8 cellular contexts compared by ENCODE assay signal in genomic region chr4:81631958-81632439, GRCh38.
DNase-seq lines count a peak whose midpoint lies in the region; ATAC-seq and TF ChIP-seq lines count a peak whose summit lies in the region.

No MANE protein-coding gene starts in this region.

- peak overlapping the region; percentile 97 for H3K27ac ChIP-seq in mammary epithelial cell (ENCODE audit: insufficient read depth, low read depth, low read length)

- CTCF ChIA-PET in mammary epithelial cell (lab: Charles Lee; ENCODE audit: low non-redundant PET) = interaction anchor here (0.6 kb wide), 1 partner anchor 207 kb away, joined by 4 read pairs; no protein-coding TSS in a partner anchor

- no peak for TF ChIP-seq CTCF in mammary epithelial cell (conservative IDR thresholded peaks at IDR 0.05 in 1 of 2, IDR thresholded peaks at IDR 0.05 in 1 of 2; ENCODE audit: extremely low read depth in 1 of 2, insufficient read depth in 1 of 2, low read depth in 1 of 2, low read length in 2 of 2)

- no peaks in the 10 kb centered on the region for H4K20me1 ChIP-seq in mammary epithelial cell (ENCODE audit: insufficient read depth, low read length)

- H3K4me1 ChIP-seq in mammary epithelial cell (ENCODE audit: insufficient read depth, low read length) = peaks cover 13% of the 10 kb centered on the region

- H3K79me2 ChIP-seq in mammary epithelial cell (ENCODE audit: insufficient read depth, low read length) = no peaks in the 10 kb centered on the region

- H3K9ac ChIP-seq in mammary epithelial cell (ENCODE audit: insufficient read depth, low read length) = no peak overlapping the region

- no peaks in the 10 kb centered on the region for H3K27me3 ChIP-seq in mammary epithelial cell (ENCODE audit: insufficient read depth, low read length)

- H3K36me3 ChIP-seq in mammary epithelial cell (ENCODE audit: insufficient read depth, low read length) = no peaks in the 10 kb centered on the region

- H2AFZ ChIP-seq in mammary epithelial cell (ENCODE audit: low read depth, low read length) = no peak overlapping the region

- DNase-seq in mammary epithelial cell (peak; percentile 99), pons (ENCODE audit: low spot score) (peak; percentile 48), NCI-H748 treated with DMSO at 0.1 percent for 48 hours (lab: John Stamatoyannopoulos, UW) (no peak), SKM-1 (lab: John Stamatoyannopoulos, UW; ENCODE audit: unreplicated experiment) (no peak)
- DNase-seq in activated CD4-positive, alpha-beta T cell treated with anti-CD3 and anti-CD28 coated beads, Interleukin-2, amount 50 U/mL, for 4 hours = no peak

- dilution Hi-C loops in mammary epithelial cell (cut with HindIII; ENCODE audit: low sequenced_read_pairs) = no loop called here

- ATAC-seq in GM18511 (IDR thresholded peaks at IDR 0.05; ENCODE audit: unreplicated experiment) = peak; percentile 69
- peak; percentile 80 for ATAC-seq in HG03378 (IDR thresholded peaks at IDR 0.05; ENCODE audit: unreplicated experiment)
- no peak for ATAC-seq in HG03439 (IDR thresholded peaks at IDR 0.05; ENCODE audit: unreplicated experiment)

- intact Hi-C loops in mammary epithelial cell (cut with micrococcal nuclease) = loop anchor here (1.0 kb wide), 2 partner anchors 12 to 160 kb away; no protein-coding TSS in a partner anchor

- in situ Hi-C loops in mammary epithelial cell (cut with MboI; ENCODE audit: low sequenced_read_pairs in 2 of 2) = no loop called here

- BruUV-seq in mammary epithelial cell (replicated peaks; lab: Mats Ljungman, UMichigan) = no TSS peak

- no peak overlapping the region for H3K4me3 ChIP-seq in mammary epithelial cell (replicated peaks in 1 of 3; ENCODE audit: insufficient read depth in 1 of 3, low read depth in 2 of 3, low read length in 3 of 3)

- WGBS in mammary epithelial cell (ENCODE audit: low coverage, missing lambda C conversion rate) = 0% methylated on average over 4 of the region's 4 CpGs

- no peaks in the 10 kb centered on the region for H3K9me3 ChIP-seq in mammary epithelial cell (replicated peaks; ENCODE audit: insufficient read depth, low read length)

- H3K4me2 ChIP-seq in mammary epithelial cell (ENCODE audit: insufficient read depth, low read depth, low read length) = peak overlapping the region; percentile 50

Comparison
In these comparisons a context has a peak if more than half of its experiments do, and no peak if none do; other contexts are left out.
1. DNase-seq: peak in mammary epithelial cell (single experiment) and pons (single experiment); none in activated CD4-positive, alpha-beta T cell treated with anti-CD3 and anti-CD28 coated beads, Interleukin-2, amount 50 U/mL, for 4 hours (0 of 2), NCI-H748 treated with DMSO at 0.1 percent for 48 hours (single experiment) and SKM-1 (single experiment).